In genomic region chr2:129956171-129956570, GRCh38 we compare ENCODE assay signal across 3 cellular contexts. TPM values are rescaled to one million over a fixed set of nuclear protein-coding genes. Genes with fewer than 3 reads are reported as not detected.
"Had no signal": no experiment of that assay in that cellular context is flagged by ENCODE, and none has a peak within 500 bp of the region (broad histone marks: within the 10 kb centered on the region; RNA-seq: fewer than 3 reads in every experiment).

No MANE protein-coding gene starts in this region.

RNA-seq across cellular contexts. Expression of gene RAB6C, which starts 23.3 kb away (rescaled TPM):
- polyA plus RNA-seq: hepatocyte, immature natural killer cell, keratinocyte had no signal
